9 cellular contexts compared by ENCODE assay signal in genomic region chr15:64894395-64895056, GRCh38. TPM values are rescaled to one million over a fixed set of nuclear protein-coding genes. Genes with fewer than 3 reads are reported as not detected.
A peak's percentile ranks its signal among the peaks of the same experiment; 100 is the strongest.
DNase-seq lines count a peak whose midpoint lies in the region; ATAC-seq and TF ChIP-seq lines count a peak whose summit lies in the region.
"Had no signal": no experiment of that assay in that cellular context is flagged by ENCODE, and none has a peak within 500 bp of the region (broad histone marks: within the 10 kb centered on the region; RNA-seq: fewer than 3 reads in every experiment).

No MANE protein-coding gene starts in this region.

- H2AFZ ChIP-seq in neural progenitor cell (replicated peaks): peak overlapping the region; percentile 96

- H3K4me3 Mint-ChIP-seq in activated CD4-positive, alpha-beta T cell treated with anti-CD3 and anti-CD28 coated beads, Interleukin-2, amount 10 ng/mL, durations not matched to agents 24 days and 14 days: peak overlapping the region; percentile 99
- peak overlapping the region; percentile 91 to 97 for H3K4me3 Mint-ChIP-seq in effector memory CD8-positive, alpha-beta T cell
- peak overlapping the region; percentile 69 for H3K4me3 Mint-ChIP-seq in neural progenitor cell

- peak overlapping the region; percentile 99 for H3K27ac Mint-ChIP-seq in activated CD4-positive, alpha-beta T cell treated with anti-CD3 and anti-CD28 coated beads, Interleukin-2, amount 10 ng/mL, durations not matched to agents 24 days and 14 days
- H3K27ac Mint-ChIP-seq in effector memory CD8-positive, alpha-beta T cell: peak overlapping the region; percentile 98
- peak overlapping the region; percentile 83 for H3K27ac Mint-ChIP-seq in neural progenitor cell

- peaks cover 68% of the 10 kb centered on the region for H3K4me1 Mint-ChIP-seq in activated CD4-positive, alpha-beta T cell treated with anti-CD3 and anti-CD28 coated beads, Interleukin-2, amount 10 ng/mL, durations not matched to agents 24 days and 14 days
- peaks cover 68 to 69% of the 10 kb centered on the region in 2 donors for H3K4me1 Mint-ChIP-seq in effector memory CD8-positive, alpha-beta T cell (ENCODE audit: low read depth in 2 of 2)
- H3K4me1 Mint-ChIP-seq in neural progenitor cell: peaks cover 42% of the 10 kb centered on the region

- H3K79me2 ChIP-seq in neural progenitor cell (ENCODE audit: low read depth): no peaks in the 10 kb centered on the region

- no peaks in the 10 kb centered on the region for H3K36me3 ChIP-seq in neural progenitor cell

- H3K36me3 Mint-ChIP-seq in activated CD4-positive, alpha-beta T cell treated with anti-CD3 and anti-CD28 coated beads, Interleukin-2, amount 10 ng/mL, durations not matched to agents 24 days and 14 days (ENCODE audit: low read depth): peaks cover 4% of the 10 kb centered on the region
- H3K36me3 Mint-ChIP-seq in effector memory CD8-positive, alpha-beta T cell (ENCODE audit: insufficient read depth): peaks cover 34% of the 10 kb centered on the region
- H3K36me3 Mint-ChIP-seq in neural progenitor cell: no peaks in the 10 kb centered on the region

- no peak overlapping the region for H3K9ac ChIP-seq in neural progenitor cell

- TF ChIP-seq CTCF in neural progenitor cell (IDR thresholded peaks at IDR 0.05): no peak

- ATAC-seq in GM18909 (IDR thresholded peaks at IDR 0.05; ENCODE audit: poor library complexity, unreplicated experiment) (peak; percentile 41), HG03108 (IDR thresholded peaks at IDR 0.05; ENCODE audit: unreplicated experiment) (peak; percentile 40), left lobe of liver (no peak)
- peak; percentile 65 for ATAC-seq in effector memory CD8-positive, alpha-beta T cell (replicated peaks)

- H3K9me3 Mint-ChIP-seq in activated CD4-positive, alpha-beta T cell treated with anti-CD3 and anti-CD28 coated beads, Interleukin-2, amount 10 ng/mL, durations not matched to agents 24 days and 14 days: no peaks in the 10 kb centered on the region
- H3K9me3 Mint-ChIP-seq in effector memory CD8-positive, alpha-beta T cell: no peaks in the 10 kb centered on the region
- peaks cover 2% of the 10 kb centered on the region for H3K9me3 Mint-ChIP-seq in neural progenitor cell

- H3K4me3 ChIP-seq in neural progenitor cell: peak overlapping the region; percentile 42

- peak overlapping the region; percentile 80 for H3K4me2 ChIP-seq in neural progenitor cell

- no peaks in the 10 kb centered on the region for H3K27me3 ChIP-seq in neural progenitor cell

- peaks cover 38% of the 10 kb centered on the region for H3K4me1 ChIP-seq in neural progenitor cell

- H3K9me3 ChIP-seq in neural progenitor cell (ENCODE audit: low read depth): no peaks in the 10 kb centered on the region

- peak; percentile 96 for DNase-seq in activated CD4-positive, alpha-beta T cell treated with anti-CD3 and anti-CD28 coated beads, Interleukin-2, amount 10 ng/mL, durations not matched to agents 24 days and 14 days
- DNase-seq in effector memory CD8-positive, alpha-beta T cell: peak; percentile 77 to 81 (median 79)
- DNase-seq in neural progenitor cell (ENCODE audit: low spot score) (peak; percentile 83), ureter (ENCODE audit: low spot score) (peak; percentile 78), left lobe of liver (ENCODE audit: low spot score) (no peak), NCI-H2081 (lab: John Stamatoyannopoulos, UW) (no peak)

- peaks cover 29% of the 10 kb centered on the region for H3F3A ChIP-seq in neural progenitor cell (ENCODE audit: low read depth)

- H3K27me3 Mint-ChIP-seq in activated CD4-positive, alpha-beta T cell treated with anti-CD3 and anti-CD28 coated beads, Interleukin-2, amount 10 ng/mL, durations not matched to agents 24 days and 14 days: no peaks in the 10 kb centered on the region
- H3K27me3 Mint-ChIP-seq in effector memory CD8-positive, alpha-beta T cell: no peaks in the 10 kb centered on the region
- H3K27me3 Mint-ChIP-seq in neural progenitor cell (ENCODE audit: insufficient read depth, low read depth): peaks cover 6% of the 10 kb centered on the region

- intact Hi-C loops in activated CD4-positive, alpha-beta T cell treated with anti-CD3 and anti-CD28 coated beads, Interleukin-2, amount 10 ng/mL, durations not matched to agents 24 days and 14 days (cut with micrococcal nuclease): loop anchor here (1.0 to 10.0 kb wide), 9 partner anchors 11 to 1400 kb away; partner anchors contain the start of genes ANKDD1A, PIF1, RNU5A-1 and SPG21

- peak overlapping the region; percentile 87 for H3K27ac ChIP-seq in neural progenitor cell
- H3K27ac ChIP-seq: VCaP had no signal

- H4K20me1 ChIP-seq in neural progenitor cell (ENCODE audit: low read depth): no peaks in the 10 kb centered on the region

RNA-seq across cellular contexts. Expression of gene ANKDD1A, which starts 17.2 kb away (rescaled TPM):
- 1.4 and 1.8 TPM in 2 replicates for total RNA-seq in activated CD4-positive, alpha-beta T cell treated with anti-CD3 and anti-CD28 coated beads, Interleukin-2, amount 10 ng/mL, durations not matched to agents 24 days and 14 days
- total RNA-seq in neural progenitor cell (ENCODE audit: low replicate concordance) (6.1 and 7.1 TPM in 2 replicates), ureter (31.4 TPM), left lobe of liver (0.38 TPM)

RNA-seq across cellular contexts. Expression of gene PLEKHO2, which starts 52.8 kb away (rescaled TPM):
- 15.7 and 16.9 TPM in 2 replicates for total RNA-seq in activated CD4-positive, alpha-beta T cell treated with anti-CD3 and anti-CD28 coated beads, Interleukin-2, amount 10 ng/mL, durations not matched to agents 24 days and 14 days
- total RNA-seq in neural progenitor cell (ENCODE audit: low replicate concordance) (7.7 and 15.7 TPM in 2 replicates), ureter (33.3 TPM), left lobe of liver (4.3 TPM)

Comparison
In these comparisons a context has a peak if more than half of its experiments do, and no peak if none do; other contexts are left out.
1. DNase-seq: peak in activated CD4-positive, alpha-beta T cell treated with anti-CD3 and anti-CD28 coated beads, Interleukin-2, amount 10 ng/mL, durations not matched to agents 24 days and 14 days (single experiment), effector memory CD8-positive, alpha-beta T cell (3 of 3), neural progenitor cell (single experiment) and ureter (single experiment); none in left lobe of liver (single experiment) and NCI-H2081 (0 of 2).
2. Peak in every context shown above with its lines, with median percentiles within 50 percentile points of each other: H3K27ac Mint-ChIP-seq and H3K4me3 Mint-ChIP-seq.